17 cellular contexts compared by ENCODE assay signal in the genomic region with DNA sequence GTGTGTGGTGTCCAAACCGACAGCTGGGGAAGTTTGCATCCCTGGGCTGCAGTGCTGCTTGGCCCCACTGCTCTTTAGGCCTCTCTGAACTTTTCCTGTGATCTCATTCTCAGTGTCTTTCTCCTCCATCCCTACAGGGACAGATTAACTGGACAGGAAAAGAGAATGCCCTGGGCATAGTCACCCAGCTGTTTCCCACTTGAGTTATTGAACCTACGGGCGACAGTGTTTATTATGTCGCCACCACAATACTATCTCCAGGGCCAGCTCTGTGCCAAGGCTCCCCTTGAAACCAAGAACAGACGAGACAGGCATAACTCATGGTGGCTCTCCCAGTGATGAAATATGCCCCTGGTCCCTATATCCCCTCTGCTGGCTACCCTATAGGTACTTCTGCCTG.
DNase-seq lines count a peak whose midpoint lies in the region; ATAC-seq and TF ChIP-seq lines count a peak whose summit lies in the region.
"Had no signal": no experiment of that assay in that cellular context is flagged by ENCODE, and none has a peak within 500 bp of the region (broad histone marks: within the 10 kb centered on the region; RNA-seq: fewer than 3 reads in every experiment).

No MANE protein-coding gene starts in this region.

- no peaks in the 10 kb centered on the region for H3K36me3 ChIP-seq in esophagus muscularis mucosa
- H3K36me3 ChIP-seq in sigmoid colon, result no peaks in the 10 kb centered on the region

- H3K4me3 ChIP-seq in esophagus muscularis mucosa (no peak overlapping the region), sigmoid colon (no peak overlapping the region)
- H3K4me3 ChIP-seq: PC-9 had no signal

- no peaks in the 10 kb centered on the region for H3K9me3 ChIP-seq in esophagus muscularis mucosa
- H3K9me3 ChIP-seq in sigmoid colon, result no peaks in the 10 kb centered on the region

- peak overlapping the region; percentile 75 to 85 (median 84) for H3K27ac ChIP-seq in esophagus muscularis mucosa (replicated peaks in 1 of 4)
- H3K27ac ChIP-seq in sigmoid colon, result peak overlapping the region; percentile 78 to 86 (median 82)
- H3K27ac ChIP-seq: PC-9 had no signal

- H3K4me1 ChIP-seq in esophagus muscularis mucosa (peaks cover 0 to 58% (median 43%) of the 10 kb centered on the region in 4 donors), sigmoid colon (peaks cover 0 to 67% (median 40%) of the 10 kb centered on the region in 4 donors)

- 59% methylated on average over 5 of the region's 5 CpGs for WGBS in esophagus muscularis mucosa
- 79 to 84% methylated on average over 5 of the region's 5 CpGs for WGBS in sigmoid colon, 2 donors

- no peaks in the 10 kb centered on the region for H3K27me3 ChIP-seq in esophagus muscularis mucosa
- H3K27me3 ChIP-seq in sigmoid colon, result no peaks in the 10 kb centered on the region

- no peak for TF ChIP-seq EP300 in esophagus muscularis mucosa (IDR thresholded peaks at IDR 0.05)
- TF ChIP-seq EP300 in sigmoid colon (IDR thresholded peaks at IDR 0.05), result no peak

- TF ChIP-seq CTCF in esophagus muscularis mucosa (IDR thresholded peaks at IDR 0.05) (no peak), sigmoid colon (IDR thresholded peaks at IDR 0.05) (no peak), omental fat pad (IDR thresholded peaks at IDR 0.05) (no peak)

- TF ChIP-seq POLR2A in esophagus muscularis mucosa (IDR thresholded peaks at IDR 0.05; ENCODE audit: low read depth), result no peak
- no peak for TF ChIP-seq POLR2A in sigmoid colon (IDR thresholded peaks at IDR 0.05)

- intact Hi-C loops in esophagus muscularis mucosa (cut with DNase I), result loop anchor here (5.0 kb wide), 1 partner anchor 145 kb away; no protein-coding TSS in a partner anchor
- intact Hi-C loops in sigmoid colon (cut with DNase I), result loop anchor here (2.0 to 5.0 kb wide), 2 partner anchors 92 to 150 kb away; a partner anchor contains a TSS

- peak; percentile 4 for DNase-seq in NCI-H748 (lab: John Stamatoyannopoulos, UW; ENCODE audit: unreplicated experiment)
- no peak for DNase-seq in NCI-H748 treated with DMSO at 0.1 percent for 48 hours (lab: John Stamatoyannopoulos, UW)
- peak; percentile 49 for DNase-seq in DMS153 (lab: John Stamatoyannopoulos, UW)
- DNase-seq in esophagus muscularis mucosa (ENCODE audit: extremely low spot score), result no peak
- no peak for DNase-seq in sigmoid colon
- DNase-seq in AG20443 (ENCODE audit: low spot score), result no peak
- DNase-seq in stimulated activated CD8-positive, alpha-beta memory T cell treated with anti-CD3 and anti-CD28 coated beads, Interleukin-4, amount 100 ng/mL, for 48 hours, result no peak
- no peak for DNase-seq in omental fat pad (ENCODE audit: low spot score)
- DNase-seq: CD4-positive, alpha-beta T cell; DMS79; Kasumi-1; MM.1S; NCI-H1092; NCI-H1436 treated with DMSO at 0.1 percent for 48 hours; NCI-H2107; NCI-H510A; PC-9 had no signal

- no peak for ATAC-seq in omental fat pad (ENCODE audit: low FRiP score)

Comparison
In these comparisons a context has a peak if more than half of its experiments do, and no peak if none do; other contexts are left out.
1. DNase-seq: peak in NCI-H748 (single experiment) and DMS153 (single experiment); none in NCI-H748 treated with DMSO at 0.1 percent for 48 hours (single experiment), esophagus muscularis mucosa (single experiment), sigmoid colon (single experiment), AG20443 (single experiment), stimulated activated CD8-positive, alpha-beta memory T cell treated with anti-CD3 and anti-CD28 coated beads, Interleukin-4, amount 100 ng/mL, for 48 hours (single experiment) and omental fat pad (single experiment).